1 cellular context compared by ENCODE assay signal in the genomic region with DNA sequence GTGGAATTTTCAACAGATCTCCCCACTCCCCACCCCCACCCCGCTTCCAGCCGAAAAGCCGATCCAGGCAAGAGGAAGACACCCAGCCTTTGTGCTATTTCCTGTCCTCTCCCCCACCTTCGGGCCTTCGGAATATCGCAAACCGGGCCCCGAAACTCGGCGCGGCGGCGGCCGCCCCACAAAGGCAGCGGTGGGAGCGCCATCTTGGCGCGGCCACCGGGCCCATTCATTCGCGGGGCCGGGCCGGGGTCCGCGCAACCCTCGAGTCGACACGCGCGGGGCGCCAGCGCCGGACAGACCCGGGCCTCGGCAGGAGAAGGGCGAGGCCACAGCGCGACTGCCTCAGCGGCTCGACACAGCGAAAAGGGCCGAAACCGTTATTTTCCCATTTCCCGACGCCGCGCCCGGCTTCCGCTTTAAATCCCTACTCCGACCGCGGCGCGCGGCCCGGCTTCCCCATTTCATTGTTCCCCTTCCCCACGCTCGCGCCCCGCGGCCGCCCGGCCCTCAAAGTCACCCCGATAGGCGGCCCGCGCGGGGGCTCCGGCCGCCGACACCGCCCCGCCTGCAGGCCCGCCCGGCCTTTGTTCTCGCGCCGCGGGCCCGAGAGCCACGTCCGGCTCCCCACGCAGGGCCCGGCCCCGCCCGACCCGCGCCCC.
TF ChIP-seq lines count a peak whose summit lies in the region.

No MANE protein-coding gene starts in this region.

TF ChIP-seq in K562, 482 proteins besides CTCF, POLR2A, EP300 and RAD21 (continued from another document and continues in another):
- TF ChIP-seq, protein P1, sequence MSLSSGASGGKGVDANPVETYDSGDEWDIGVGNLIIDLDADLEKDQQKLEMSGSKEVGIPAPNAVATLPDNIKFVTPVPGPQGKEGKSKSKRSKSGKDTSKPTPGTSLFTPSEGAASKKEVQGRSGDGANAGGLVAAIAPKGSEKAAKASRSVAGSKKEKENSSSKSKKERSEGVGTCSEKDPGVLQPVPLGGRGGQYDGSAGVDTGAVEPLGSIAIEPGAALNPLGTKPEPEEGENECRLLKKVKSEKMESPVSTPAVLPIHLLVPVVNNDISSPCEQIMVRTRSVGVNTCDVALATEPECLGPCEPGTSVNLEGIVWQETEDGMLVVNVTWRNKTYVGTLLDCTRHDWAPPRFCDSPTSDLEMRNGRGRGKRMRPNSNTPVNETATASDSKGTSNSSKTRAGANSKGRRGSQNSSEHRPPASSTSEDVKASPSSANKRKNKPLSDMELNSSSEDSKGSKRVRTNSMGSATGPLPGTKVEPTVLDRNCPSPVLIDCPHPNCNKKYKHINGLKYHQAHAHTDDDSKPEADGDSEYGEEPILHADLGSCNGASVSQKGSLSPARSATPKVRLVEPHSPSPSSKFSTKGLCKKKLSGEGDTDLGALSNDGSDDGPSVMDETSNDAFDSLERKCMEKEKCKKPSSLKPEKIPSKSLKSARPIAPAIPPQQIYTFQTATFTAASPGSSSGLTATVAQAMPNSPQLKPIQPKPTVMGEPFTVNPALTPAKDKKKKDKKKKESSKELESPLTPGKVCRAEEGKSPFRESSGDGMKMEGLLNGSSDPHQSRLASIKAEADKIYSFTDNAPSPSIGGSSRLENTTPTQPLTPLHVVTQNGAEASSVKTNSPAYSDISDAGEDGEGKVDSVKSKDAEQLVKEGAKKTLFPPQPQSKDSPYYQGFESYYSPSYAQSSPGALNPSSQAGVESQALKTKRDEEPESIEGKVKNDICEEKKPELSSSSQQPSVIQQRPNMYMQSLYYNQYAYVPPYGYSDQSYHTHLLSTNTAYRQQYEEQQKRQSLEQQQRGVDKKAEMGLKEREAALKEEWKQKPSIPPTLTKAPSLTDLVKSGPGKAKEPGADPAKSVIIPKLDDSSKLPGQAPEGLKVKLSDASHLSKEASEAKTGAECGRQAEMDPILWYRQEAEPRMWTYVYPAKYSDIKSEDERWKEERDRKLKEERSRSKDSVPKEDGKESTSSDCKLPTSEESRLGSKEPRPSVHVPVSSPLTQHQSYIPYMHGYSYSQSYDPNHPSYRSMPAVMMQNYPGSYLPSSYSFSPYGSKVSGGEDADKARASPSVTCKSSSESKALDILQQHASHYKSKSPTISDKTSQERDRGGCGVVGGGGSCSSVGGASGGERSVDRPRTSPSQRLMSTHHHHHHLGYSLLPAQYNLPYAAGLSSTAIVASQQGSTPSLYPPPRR (CRISPR knock-in tag; IDR thresholded peaks at IDR 0.05; ENCODE audit: borderline replicate concordance), result no peak
- TF ChIP-seq, protein P2, sequence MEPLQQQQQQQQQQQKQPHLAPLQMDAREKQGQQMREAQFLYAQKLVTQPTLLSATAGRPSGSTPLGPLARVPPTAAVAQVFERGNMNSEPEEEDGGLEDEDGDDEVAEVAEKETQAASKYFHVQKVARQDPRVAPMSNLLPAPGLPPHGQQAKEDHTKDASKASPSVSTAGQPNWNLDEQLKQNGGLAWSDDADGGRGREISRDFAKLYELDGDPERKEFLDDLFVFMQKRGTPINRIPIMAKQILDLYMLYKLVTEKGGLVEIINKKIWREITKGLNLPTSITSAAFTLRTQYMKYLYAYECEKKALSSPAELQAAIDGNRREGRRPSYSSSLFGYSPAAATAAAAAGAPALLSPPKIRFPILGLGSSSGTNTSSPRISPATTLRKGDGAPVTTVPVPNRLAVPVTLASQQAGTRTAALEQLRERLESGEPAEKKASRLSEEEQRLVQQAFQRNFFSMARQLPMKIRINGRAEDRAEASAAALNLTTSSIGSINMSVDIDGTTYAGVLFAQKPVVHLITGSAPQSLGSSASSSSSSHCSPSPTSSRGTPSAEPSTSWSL (CRISPR knock-in tag; IDR thresholded peaks at IDR 0.05; ENCODE audit: borderline replicate concordance), result no peak
- TF ChIP-seq RBM34 (IDR thresholded peaks at IDR 0.05; ENCODE audit: borderline replicate concordance, insufficient read depth, low read length) (no peak), PCBP2 (IDR thresholded peaks at IDR 0.05; ENCODE audit: low read depth, low read length, poor library complexity, severe bottlenecking) (no peak), RB1 (IDR thresholded peaks at IDR 0.05; ENCODE audit: low read depth) (peak; percentile 73), ZNF408 (CRISPR knock-in tag; IDR thresholded peaks at IDR 0.05; ENCODE audit: low read depth) (no peak), HDAC1 (IDR thresholded peaks at IDR 0.05) (peak in 1 of 2 experiments; percentile 74; a peak in 1 of 4 replicates), U2AF1 (optimal IDR thresholded peaks at IDR 0.05; ENCODE audit: low read depth, low read length) (peak; percentile 57), TGIF2 (CRISPR knock-in tag; IDR thresholded peaks at IDR 0.05) (0 out of 2 replicates have a peak, but pooled peaks have one; percentile 10), ZNF444 (CRISPR knock-in tag; IDR thresholded peaks at IDR 0.05) (no peak), ZNF175 (CRISPR knock-in tag; IDR thresholded peaks at IDR 0.05; ENCODE audit: low read depth) (no peak), FOSL1 (tag; conservative IDR thresholded peaks at IDR 0.05) (no peak), BCL6 (CRISPR knock-in tag; IDR thresholded peaks at IDR 0.05) (no peak), ZFP30 (CRISPR knock-in tag; IDR thresholded peaks at IDR 0.05; ENCODE audit: borderline replicate concordance) (no peak), TCF7L2 (IDR thresholded peaks at IDR 0.05; ENCODE audit: low read depth, low read length) (no peak)
- TF ChIP-seq, protein P3, sequence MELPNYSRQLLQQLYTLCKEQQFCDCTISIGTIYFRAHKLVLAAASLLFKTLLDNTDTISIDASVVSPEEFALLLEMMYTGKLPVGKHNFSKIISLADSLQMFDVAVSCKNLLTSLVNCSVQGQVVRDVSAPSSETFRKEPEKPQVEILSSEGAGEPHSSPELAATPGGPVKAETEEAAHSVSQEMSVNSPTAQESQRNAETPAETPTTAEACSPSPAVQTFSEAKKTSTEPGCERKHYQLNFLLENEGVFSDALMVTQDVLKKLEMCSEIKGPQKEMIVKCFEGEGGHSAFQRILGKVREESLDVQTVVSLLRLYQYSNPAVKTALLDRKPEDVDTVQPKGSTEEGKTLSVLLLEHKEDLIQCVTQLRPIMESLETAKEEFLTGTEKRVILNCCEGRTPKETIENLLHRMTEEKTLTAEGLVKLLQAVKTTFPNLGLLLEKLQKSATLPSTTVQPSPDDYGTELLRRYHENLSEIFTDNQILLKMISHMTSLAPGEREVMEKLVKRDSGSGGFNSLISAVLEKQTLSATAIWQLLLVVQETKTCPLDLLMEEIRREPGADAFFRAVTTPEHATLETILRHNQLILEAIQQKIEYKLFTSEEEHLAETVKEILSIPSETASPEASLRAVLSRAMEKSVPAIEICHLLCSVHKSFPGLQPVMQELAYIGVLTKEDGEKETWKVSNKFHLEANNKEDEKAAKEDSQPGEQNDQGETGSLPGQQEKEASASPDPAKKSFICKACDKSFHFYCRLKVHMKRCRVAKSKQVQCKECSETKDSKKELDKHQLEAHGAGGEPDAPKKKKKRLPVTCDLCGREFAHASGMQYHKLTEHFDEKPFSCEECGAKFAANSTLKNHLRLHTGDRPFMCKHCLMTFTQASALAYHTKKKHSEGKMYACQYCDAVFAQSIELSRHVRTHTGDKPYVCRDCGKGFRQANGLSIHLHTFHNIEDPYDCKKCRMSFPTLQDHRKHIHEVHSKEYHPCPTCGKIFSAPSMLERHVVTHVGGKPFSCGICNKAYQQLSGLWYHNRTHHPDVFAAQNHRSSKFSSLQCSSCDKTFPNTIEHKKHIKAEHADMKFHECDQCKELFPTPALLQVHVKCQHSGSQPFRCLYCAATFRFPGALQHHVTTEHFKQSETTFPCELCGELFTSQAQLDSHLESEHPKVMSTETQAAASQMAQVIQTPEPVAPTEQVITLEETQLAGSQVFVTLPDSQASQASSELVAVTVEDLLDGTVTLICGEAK (IDR thresholded peaks at IDR 0.05), result no peak
- TF ChIP-seq, protein P3 (CRISPR knock-in tag; IDR thresholded peaks at IDR 0.05), result no peak; the same call in 1 of the 2 replicates
- TF ChIP-seq, protein P4, sequence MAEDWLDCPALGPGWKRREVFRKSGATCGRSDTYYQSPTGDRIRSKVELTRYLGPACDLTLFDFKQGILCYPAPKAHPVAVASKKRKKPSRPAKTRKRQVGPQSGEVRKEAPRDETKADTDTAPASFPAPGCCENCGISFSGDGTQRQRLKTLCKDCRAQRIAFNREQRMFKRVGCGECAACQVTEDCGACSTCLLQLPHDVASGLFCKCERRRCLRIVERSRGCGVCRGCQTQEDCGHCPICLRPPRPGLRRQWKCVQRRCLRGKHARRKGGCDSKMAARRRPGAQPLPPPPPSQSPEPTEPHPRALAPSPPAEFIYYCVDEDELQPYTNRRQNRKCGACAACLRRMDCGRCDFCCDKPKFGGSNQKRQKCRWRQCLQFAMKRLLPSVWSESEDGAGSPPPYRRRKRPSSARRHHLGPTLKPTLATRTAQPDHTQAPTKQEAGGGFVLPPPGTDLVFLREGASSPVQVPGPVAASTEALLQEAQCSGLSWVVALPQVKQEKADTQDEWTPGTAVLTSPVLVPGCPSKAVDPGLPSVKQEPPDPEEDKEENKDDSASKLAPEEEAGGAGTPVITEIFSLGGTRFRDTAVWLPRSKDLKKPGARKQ (CRISPR knock-in tag; IDR thresholded peaks at IDR 0.05), result no peak
- TF ChIP-seq, protein P5, sequence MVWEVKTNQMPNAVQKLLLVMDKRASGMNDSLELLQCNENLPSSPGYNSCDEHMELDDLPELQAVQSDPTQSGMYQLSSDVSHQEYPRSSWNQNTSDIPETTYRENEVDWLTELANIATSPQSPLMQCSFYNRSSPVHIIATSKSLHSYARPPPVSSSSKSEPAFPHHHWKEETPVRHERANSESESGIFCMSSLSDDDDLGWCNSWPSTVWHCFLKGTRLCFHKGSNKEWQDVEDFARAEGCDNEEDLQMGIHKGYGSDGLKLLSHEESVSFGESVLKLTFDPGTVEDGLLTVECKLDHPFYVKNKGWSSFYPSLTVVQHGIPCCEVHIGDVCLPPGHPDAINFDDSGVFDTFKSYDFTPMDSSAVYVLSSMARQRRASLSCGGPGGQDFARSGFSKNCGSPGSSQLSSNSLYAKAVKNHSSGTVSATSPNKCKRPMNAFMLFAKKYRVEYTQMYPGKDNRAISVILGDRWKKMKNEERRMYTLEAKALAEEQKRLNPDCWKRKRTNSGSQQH (CRISPR knock-in tag; IDR thresholded peaks at IDR 0.05), result peak; percentile 93; the same call in 1 of the 2 replicates
- TF ChIP-seq, protein P6, sequence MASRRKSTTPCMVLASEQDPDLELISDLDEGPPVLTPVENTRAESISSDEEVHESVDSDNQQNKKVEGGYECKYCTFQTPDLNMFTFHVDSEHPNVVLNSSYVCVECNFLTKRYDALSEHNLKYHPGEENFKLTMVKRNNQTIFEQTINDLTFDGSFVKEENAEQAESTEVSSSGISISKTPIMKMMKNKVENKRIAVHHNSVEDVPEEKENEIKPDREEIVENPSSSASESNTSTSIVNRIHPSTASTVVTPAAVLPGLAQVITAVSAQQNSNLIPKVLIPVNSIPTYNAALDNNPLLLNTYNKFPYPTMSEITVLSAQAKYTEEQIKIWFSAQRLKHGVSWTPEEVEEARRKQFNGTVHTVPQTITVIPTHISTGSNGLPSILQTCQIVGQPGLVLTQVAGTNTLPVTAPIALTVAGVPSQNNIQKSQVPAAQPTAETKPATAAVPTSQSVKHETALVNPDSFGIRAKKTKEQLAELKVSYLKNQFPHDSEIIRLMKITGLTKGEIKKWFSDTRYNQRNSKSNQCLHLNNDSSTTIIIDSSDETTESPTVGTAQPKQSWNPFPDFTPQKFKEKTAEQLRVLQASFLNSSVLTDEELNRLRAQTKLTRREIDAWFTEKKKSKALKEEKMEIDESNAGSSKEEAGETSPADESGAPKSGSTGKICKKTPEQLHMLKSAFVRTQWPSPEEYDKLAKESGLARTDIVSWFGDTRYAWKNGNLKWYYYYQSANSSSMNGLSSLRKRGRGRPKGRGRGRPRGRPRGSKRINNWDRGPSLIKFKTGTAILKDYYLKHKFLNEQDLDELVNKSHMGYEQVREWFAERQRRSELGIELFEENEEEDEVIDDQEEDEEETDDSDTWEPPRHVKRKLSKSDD (conservative IDR thresholded peaks at IDR 0.05; ENCODE audit: low read length), result no peak
- TF ChIP-seq, protein P7, sequence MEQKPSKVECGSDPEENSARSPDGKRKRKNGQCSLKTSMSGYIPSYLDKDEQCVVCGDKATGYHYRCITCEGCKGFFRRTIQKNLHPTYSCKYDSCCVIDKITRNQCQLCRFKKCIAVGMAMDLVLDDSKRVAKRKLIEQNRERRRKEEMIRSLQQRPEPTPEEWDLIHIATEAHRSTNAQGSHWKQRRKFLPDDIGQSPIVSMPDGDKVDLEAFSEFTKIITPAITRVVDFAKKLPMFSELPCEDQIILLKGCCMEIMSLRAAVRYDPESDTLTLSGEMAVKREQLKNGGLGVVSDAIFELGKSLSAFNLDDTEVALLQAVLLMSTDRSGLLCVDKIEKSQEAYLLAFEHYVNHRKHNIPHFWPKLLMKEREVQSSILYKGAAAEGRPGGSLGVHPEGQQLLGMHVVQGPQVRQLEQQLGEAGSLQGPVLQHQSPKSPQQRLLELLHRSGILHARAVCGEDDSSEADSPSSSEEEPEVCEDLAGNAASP (IDR thresholded peaks at IDR 0.05), result no peak
- TF ChIP-seq, protein P8, sequence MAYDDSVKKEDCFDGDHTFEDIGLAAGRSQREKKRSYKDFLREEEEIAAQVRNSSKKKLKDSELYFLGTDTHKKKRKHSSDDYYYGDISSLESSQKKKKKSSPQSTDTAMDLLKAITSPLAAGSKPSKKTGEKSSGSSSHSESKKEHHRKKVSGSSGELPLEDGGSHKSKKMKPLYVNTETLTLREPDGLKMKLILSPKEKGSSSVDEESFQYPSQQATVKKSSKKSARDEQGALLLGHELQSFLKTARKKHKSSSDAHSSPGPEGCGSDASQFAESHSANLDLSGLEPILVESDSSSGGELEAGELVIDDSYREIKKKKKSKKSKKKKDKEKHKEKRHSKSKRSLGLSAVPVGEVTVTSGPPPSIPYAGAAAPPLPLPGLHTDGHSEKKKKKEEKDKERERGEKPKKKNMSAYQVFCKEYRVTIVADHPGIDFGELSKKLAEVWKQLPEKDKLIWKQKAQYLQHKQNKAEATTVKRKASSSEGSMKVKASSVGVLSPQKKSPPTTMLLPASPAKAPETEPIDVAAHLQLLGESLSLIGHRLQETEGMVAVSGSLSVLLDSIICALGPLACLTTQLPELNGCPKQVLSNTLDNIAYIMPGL (CRISPR knock-in tag; IDR thresholded peaks at IDR 0.05), result no peak
